In the genomic region with DNA sequence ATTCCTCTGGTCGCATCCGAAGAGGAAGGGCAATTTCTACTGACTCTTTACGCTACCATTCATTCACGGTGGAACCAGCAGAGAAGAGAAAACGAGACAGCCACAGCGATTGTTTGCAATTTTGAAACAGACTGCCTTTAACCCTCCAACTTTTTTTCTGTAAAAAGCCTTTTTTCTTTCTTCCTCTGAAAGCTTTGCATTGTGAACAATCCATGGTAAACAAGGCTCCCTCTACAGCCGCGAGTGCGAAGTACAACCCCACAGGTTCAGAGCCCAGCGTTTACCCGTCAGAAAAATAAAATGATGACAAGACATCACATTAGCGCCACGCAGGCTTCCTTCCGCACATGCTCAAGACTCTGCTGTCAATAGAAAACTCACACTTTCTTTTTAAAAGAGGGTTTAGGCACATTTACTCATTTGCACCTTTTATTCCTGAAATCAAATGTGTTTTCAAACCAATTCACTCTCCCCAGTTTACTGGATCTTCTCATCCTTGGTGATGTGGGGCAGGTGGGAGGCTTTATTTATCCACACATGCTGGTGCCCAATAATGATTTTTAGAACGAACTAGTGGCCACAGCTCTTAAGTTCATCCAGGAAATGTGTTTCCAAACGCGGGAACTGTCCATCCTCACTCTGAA, we compare ENCODE assay signal across 8 cellular contexts.
DNase-seq lines count a peak whose midpoint lies in the region; ATAC-seq and TF ChIP-seq lines count a peak whose summit lies in the region.

No MANE protein-coding gene starts in this region.

- DNase-seq in GDM1 (lab: John Stamatoyannopoulos, UW): peak; percentile 64
- peak; percentile 87 for DNase-seq in NCI-H2227 (lab: John Stamatoyannopoulos, UW; ENCODE audit: unreplicated experiment)
- peak; percentile 72 for DNase-seq in WERI-Rb-1
- peak; percentile 88 to 89 for DNase-seq in cardiac fibroblast (ENCODE audit: low read depth in 2 of 2)
- peak; percentile 87 for DNase-seq in islet precursor cell
- peak; percentile 71 for DNase-seq in stimulated activated CD4-positive, alpha-beta T cell treated with anti-CD3 and anti-CD28 coated beads, Interleukin-12 subunit alpha, Interleukin-12 subunit beta, amount 100 ng/mL, for 4 hours

- H3K27me3 ChIP-seq in WERI-Rb-1 (ENCODE audit: insufficient read depth, low read depth, severe bottlenecking): no peaks in the 10 kb centered on the region

- ATAC-seq in HG03108 (IDR thresholded peaks at IDR 0.05; ENCODE audit: unreplicated experiment): peak; percentile 51
- no peak for ATAC-seq in HG03469 (IDR thresholded peaks at IDR 0.05; ENCODE audit: unreplicated experiment)

- TF ChIP-seq CTCF in WERI-Rb-1 (IDR thresholded peaks at IDR 0.05; ENCODE audit: low read depth, low read length) (peak; percentile 61), cardiac fibroblast (IDR thresholded peaks at IDR 0.05; ENCODE audit: low read depth, low read length) (peak; percentile 87)

- H3K4me3 ChIP-seq in WERI-Rb-1 (ENCODE audit: low read depth, low read length) (peak overlapping the region; percentile 80), cardiac fibroblast (replicated peaks in 1 of 2; ENCODE audit: low read depth in 2 of 2, low read length in 2 of 2) (peak overlapping the region; percentile 13 to 70)

- no peaks in the 10 kb centered on the region for H3K9me3 ChIP-seq in WERI-Rb-1 (ENCODE audit: severe bottlenecking)

- H3K27ac ChIP-seq in WERI-Rb-1: peak overlapping the region; percentile 99

- peaks cover 5% of the 10 kb centered on the region; the same call in 1 of the 2 replicates for H3K36me3 ChIP-seq in WERI-Rb-1
